8 cellular contexts compared by ENCODE assay signal in the genomic region with DNA sequence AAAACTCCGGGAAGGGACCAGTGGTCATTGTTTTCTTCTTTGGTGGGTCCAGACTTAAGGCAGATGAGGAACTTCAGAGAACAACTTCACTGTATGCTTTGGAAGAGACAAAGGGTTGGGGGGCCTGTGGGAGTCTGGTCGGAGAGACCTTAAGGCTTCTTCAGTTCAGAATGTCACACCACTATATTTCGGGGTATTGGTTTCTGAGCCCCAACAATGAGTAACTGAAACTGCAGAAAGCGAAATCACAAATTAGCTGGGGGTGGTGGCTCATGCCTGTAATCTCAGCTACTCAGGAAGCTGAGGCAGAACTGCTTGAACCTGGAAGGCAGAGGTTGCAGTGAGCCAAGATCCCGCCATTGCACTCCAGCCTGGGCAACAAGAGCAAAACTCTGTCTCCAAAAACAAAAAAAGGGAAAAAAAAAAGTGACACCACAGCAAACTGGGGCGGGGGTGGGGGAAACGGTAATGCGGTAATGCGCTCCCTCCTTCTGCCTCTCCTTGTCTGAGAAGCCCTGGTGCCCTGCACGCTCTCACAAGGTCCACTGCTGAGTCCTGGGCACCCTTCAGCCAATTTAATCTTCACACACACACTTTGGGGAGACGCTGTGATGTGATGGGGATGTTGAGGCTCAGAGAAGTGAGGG. TPM values are rescaled to one million over a fixed set of nuclear protein-coding genes. Genes with fewer than 3 reads are reported as not detected.
DNase-seq lines count a peak whose midpoint lies in the region; ATAC-seq and TF ChIP-seq lines count a peak whose summit lies in the region.

No MANE protein-coding gene starts in this region.

- H3K9me2 ChIP-seq in HCT116 (ENCODE audit: insufficient read depth): no peaks in the 10 kb centered on the region

- peak overlapping the region; percentile 19 for H3K4me3 Mint-ChIP-seq in central memory CD8-positive, alpha-beta T cell

- H3K79me2 ChIP-seq in HCT116 (ENCODE audit: insufficient read depth, low read length): peaks cover 35% of the 10 kb centered on the region

- intact Hi-C loops in HCT116 (cut with micrococcal nuclease): loop anchor here (1.0 to 2.0 kb wide), 2 partner anchors 27 to 278 kb away; no protein-coding TSS in a partner anchor
- intact Hi-C loops in posterior vena cava (cut with DNase I): loop anchor here in 1 of 2 donors (1.0 kb wide), 1 partner anchor 30 kb away; no protein-coding TSS in a partner anchor

- ATAC-seq in HCT116 (no peak), HG02623 (IDR thresholded peaks at IDR 0.05; ENCODE audit: unreplicated experiment) (no peak), foreskin keratinocyte (no peak)
- ATAC-seq in central memory CD8-positive, alpha-beta T cell (replicated peaks; ENCODE audit: extremely low read depth, poor library complexity, severe bottlenecking): no peak

- H3K9ac ChIP-seq in HCT116 (ENCODE audit: low read length): peak overlapping the region; percentile 98

- no peaks in the 10 kb centered on the region for H3K27me3 ChIP-seq in HCT116 (ENCODE audit: insufficient read depth, low read length)
- no peaks in the 10 kb centered on the region for H3K27me3 ChIP-seq in foreskin keratinocyte

- H3K27ac Mint-ChIP-seq in central memory CD8-positive, alpha-beta T cell (ENCODE audit: low read depth): no peak overlapping the region

- H3K4me1 Mint-ChIP-seq in central memory CD8-positive, alpha-beta T cell: peaks cover 20% of the 10 kb centered on the region

- H2AFZ ChIP-seq in HCT116 (ENCODE audit: low read depth, low read length, poor library complexity, severe bottlenecking): no peak overlapping the region

- no peaks in the 10 kb centered on the region for H4K20me1 ChIP-seq in HCT116 (ENCODE audit: insufficient read depth)

- POLR2A ChIA-PET in HCT116 (lab: Charles Lee): interaction anchor here (0.7 to 5.8 kb wide), 6 partner anchors 8 to 137 kb away, joined by 3 to 58 read pairs (median 3); a partner anchor contains a TSS

- no peaks in the 10 kb centered on the region for H3K27me3 Mint-ChIP-seq in central memory CD8-positive, alpha-beta T cell

- DNase-seq in HCT116 (ENCODE audit: low read depth, low spot score) (no peak), posterior vena cava (ENCODE audit: low spot score) (peak; percentile 45), NCI-H2107 (lab: John Stamatoyannopoulos, UW) (no peak), GM20000 (ENCODE audit: low spot score) (no peak), foreskin keratinocyte (no peak)
- DNase-seq in central memory CD8-positive, alpha-beta T cell (ENCODE audit: low spot score in 2 of 2): no peak

- peak overlapping the region; percentile 90 for H3K4me2 ChIP-seq in HCT116 (ENCODE audit: low read length)

- H3K36me3 ChIP-seq in HCT116 (ENCODE audit: control insufficient read depth in 1 of 2, insufficient read depth in 2 of 2, low read length in 2 of 2): 0 out of 4 replicates have a peak, but pooled peaks cover 0 to 5% of the 10 kb centered on the region in 2 experiments

- H3K27ac ChIP-seq in HCT116 (ENCODE audit: low read depth, low read length) (peak overlapping the region; percentile 95), foreskin keratinocyte (no peak overlapping the region)

- RAD21 ChIA-PET in HCT116 (lab: Charles Lee; ENCODE audit: low non-redundant PET in 1 of 2, low total read pairs in 2 of 2, uncharacterized antibody in 2 of 2, unreplicated experiment in 2 of 2): interaction anchor here in 1 of 2 experiments (0.7 to 1.0 kb wide), 2 partner anchors 20 to 210 kb away, joined by 5 read pairs; a partner anchor contains a TSS

- no peaks in the 10 kb centered on the region for H3K9me3 ChIP-seq in HCT116 (ENCODE audit: control insufficient read depth in 1 of 2, insufficient read depth in 1 of 2, low read depth in 1 of 2, low read length in 2 of 2)

- TF ChIP-seq POLR2A in GM15510 (IDR thresholded peaks at IDR 0.05; ENCODE audit: borderline replicate concordance, extremely low read depth, insufficient read length) (peak; percentile 28), HCT116 (IDR thresholded peaks at IDR 0.05; ENCODE audit: borderline replicate concordance, extremely low read depth, insufficient read depth, insufficient read length) (no peak)

- no peaks in the 10 kb centered on the region for H3K9me3 Mint-ChIP-seq in central memory CD8-positive, alpha-beta T cell

- TF ChIP-seq CTCF in HCT116 (IDR thresholded peaks at IDR 0.05 in 2 of 3, conservative IDR thresholded peaks at IDR 0.05 in 1 of 3; ENCODE audit: borderline replicate concordance in 1 of 3, insufficient read depth in 1 of 3, low read depth in 2 of 3, low read length in 2 of 3): no peak
- no peak for TF ChIP-seq CTCF in GM20000 (IDR thresholded peaks at IDR 0.05; ENCODE audit: extremely low read depth, missing control alignments)
- TF ChIP-seq CTCF in foreskin keratinocyte (conservative IDR thresholded peaks at IDR 0.05): no peak

- no TSS peak for BruUV-seq in HCT116 (replicated peaks; lab: Mats Ljungman, UMichigan)

- TF ChIP-seq RAD21 in HCT116 (IDR thresholded peaks at IDR 0.05; ENCODE audit: low read depth): no peak

- no peak overlapping the region; a peak in 1 of 4 replicates for H3K4me3 ChIP-seq in HCT116 (replicated peaks in 1 of 2; ENCODE audit: low read depth in 1 of 2, low read length in 2 of 2)

- CTCF ChIA-PET in HCT116 (lab: Charles Lee): interaction anchor here (0.7 to 1.8 kb wide), 14 partner anchors 8 to 377 kb away, joined by 3 to 10 read pairs (median 4); a partner anchor contains a TSS

- H3K36me3 Mint-ChIP-seq in central memory CD8-positive, alpha-beta T cell (ENCODE audit: insufficient read depth): peaks cover 8% of the 10 kb centered on the region

- H3K4me1 ChIP-seq in HCT116 (ENCODE audit: control insufficient read depth in 1 of 2, insufficient read depth in 2 of 2, low read length in 2 of 2): peaks cover 47 to 82% of the 10 kb centered on the region in 2 experiments
- H3K4me1 ChIP-seq in foreskin keratinocyte: peaks cover 13% of the 10 kb centered on the region

TF ChIP-seq in HCT116, 20 proteins besides CTCF, POLR2A, EP300 and RAD21:
- TF ChIP-seq POLR2AphosphoS5 (IDR thresholded peaks at IDR 0.05; ENCODE audit: low read depth, low read length): peak; percentile 1; the same call in 1 of the 2 replicates
- no peak for TF ChIP-seq JUND (IDR thresholded peaks at IDR 0.05)

RNA-seq across cellular contexts. Expression of a gene that starts 2.2 kb away (rescaled TPM):
- total RNA-seq in HCT116 (2021; ENCODE audit: unreplicated experiment) (448 TPM), posterior vena cava (100 to 1,000 TPM; 188 to 212 TPM), foreskin keratinocyte (84.3 and 107 TPM in 2 replicates)
- 582 and 667 TPM in 2 replicates for polyA plus RNA-seq in HCT116 (2012)
- 96.5 and 140 TPM in 2 replicates for polyA plus RNA-seq in foreskin keratinocyte

RNA-seq across cellular contexts. Expression of a gene that starts 7.7 kb away (rescaled TPM):
- total RNA-seq in HCT116 (2021; ENCODE audit: unreplicated experiment): 61.1 TPM
- polyA plus RNA-seq in HCT116 (2012): 120 and 159 TPM in 2 replicates
- total RNA-seq in posterior vena cava: 10 to 100 TPM; 55.9 to 61.1 TPM
- total RNA-seq in foreskin keratinocyte: 1.5 and 1.7 TPM in 2 replicates
- polyA plus RNA-seq in foreskin keratinocyte: 2.1 and 2.7 TPM in 2 replicates

RNA-seq across cellular contexts. Expression of a gene that starts 8.7 kb away (rescaled TPM):
- total RNA-seq in HCT116 (2021; ENCODE audit: unreplicated experiment): 8.3 TPM
- polyA plus RNA-seq in HCT116 (2012): 16.8 and 19.6 TPM in 2 replicates
- 10 to 100 TPM; 46.6 to 57.0 TPM for total RNA-seq in posterior vena cava
- total RNA-seq in foreskin keratinocyte: 6.2 and 11.1 TPM in 2 replicates
- 2.8 and 4.9 TPM in 2 replicates for polyA plus RNA-seq in foreskin keratinocyte

RNA-seq across cellular contexts. Expression of a gene that starts 54.0 kb away (rescaled TPM):
- total RNA-seq in HCT116 (2021; ENCODE audit: unreplicated experiment): 2.7 TPM
- 10.4 and 12.6 TPM in 2 replicates for polyA plus RNA-seq in HCT116 (2012)
- not detected for total RNA-seq in posterior vena cava
- total RNA-seq in foreskin keratinocyte: 0.56 TPM in 1 of 2 replicates, not detected in the other
- polyA plus RNA-seq in foreskin keratinocyte: 1.00 and 1.4 TPM in 2 replicates

Comparison
In these comparisons a context has a peak if more than half of its experiments do, and no peak if none do; other contexts are left out.
1. RNA of a gene that starts 7.7 kb away (total RNA-seq): 61.1 TPM in HCT116 (single experiment) and 55.9 to 61.1 TPM in posterior vena cava; 1.5 to 1.7 TPM in foreskin keratinocyte; every median in the first group is over 10 times any median in the second.